15 cellular contexts compared by ENCODE assay signal in the genomic region with DNA sequence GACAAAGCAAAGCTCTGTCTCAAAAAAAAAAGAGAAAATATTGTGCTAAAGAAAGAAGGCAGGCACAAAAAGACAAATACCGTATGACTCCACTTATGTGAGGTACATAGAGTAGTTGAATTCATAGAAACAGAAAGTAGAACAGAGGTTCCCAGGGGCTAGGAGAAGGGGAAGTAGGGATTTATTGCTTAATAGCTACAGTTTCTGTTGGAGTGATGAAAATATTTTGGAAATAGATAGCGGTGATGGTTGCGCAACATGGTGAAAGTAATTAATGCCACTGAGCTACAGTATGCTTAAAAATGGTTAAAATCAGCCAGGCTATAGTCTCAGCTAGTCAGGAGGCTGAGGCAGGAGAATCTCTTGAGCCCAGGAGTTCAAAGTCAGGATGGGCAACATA. TPM values are rescaled to one million over a fixed set of nuclear protein-coding genes. Genes with fewer than 3 reads are reported as not detected.
DNase-seq lines count a peak whose midpoint lies in the region; ATAC-seq, FAIRE-seq and TF ChIP-seq lines count a peak whose summit lies in the region.
"Had no signal": no experiment of that assay in that cellular context is flagged by ENCODE, and none has a peak within 500 bp of the region (broad histone marks: within the 10 kb centered on the region; RNA-seq: fewer than 3 reads in every experiment).

No MANE protein-coding gene starts in this region.

- DNase-seq in LHCN-M2 (ENCODE audit: low read depth) (peak; percentile 22), brain microvascular endothelial cell (peak; percentile 7), HepG2 (ENCODE audit: low spot score) (no peak), OCI-M2 (lab: John Stamatoyannopoulos, UW; ENCODE audit: unreplicated experiment) (no peak), posterior vena cava (ENCODE audit: low spot score) (no peak)
- no peak for DNase-seq in activated naive CD4-positive, alpha-beta T cell treated with anti-CD3 and anti-CD28 coated beads for 36 hours
- DNase-seq: activated T-cell treated with anti-CD3 and anti-CD28 coated beads, Interleukin-2, amount 50 U/mL, for 1 hour; central memory CD4-positive, alpha-beta T cell; DND-41; NCI-H1694 treated with DMSO at 0.1 percent for 48 hours had no signal

- no peak for TF ChIP-seq POLR2A in HepG2 (IDR thresholded peaks at IDR 0.05; ENCODE audit: insufficient read depth in 1 of 2, low read depth in 2 of 2, low read length in 2 of 2)

- no TSS peak for BruUV-seq in HepG2 (replicated peaks; lab: Mats Ljungman, UMichigan)

- H3K4me3 ChIP-seq in brain microvascular endothelial cell (ENCODE audit: low read depth, low read length) (no peak overlapping the region), HepG2 (replicated peaks in 1 of 3; ENCODE audit: insufficient read depth in 1 of 3, low read depth in 2 of 3, low read length in 3 of 3) (no peak overlapping the region)

- H3K27ac ChIP-seq in brain microvascular endothelial cell (no peak overlapping the region), HepG2 (ENCODE audit: extremely low read length, insufficient read depth, low read length) (no peak overlapping the region)

- H3K79me2 ChIP-seq in HepG2 (ENCODE audit: insufficient read depth, low read length): no peaks in the 10 kb centered on the region

- POLR2A ChIA-PET in HepG2 (lab: Yijun Ruan, JAX): interaction anchor here (1.3 kb wide), 1 partner anchor 69 kb away, joined by 3 read pairs; the partner anchor contains the start of gene PPA1

- peaks cover 2% of the 10 kb centered on the region for H3K36me3 Mint-ChIP-seq in activated naive CD4-positive, alpha-beta T cell treated with anti-CD3 and anti-CD28 coated beads for 36 hours (ENCODE audit: low read depth)
- H3K36me3 Mint-ChIP-seq: mesothelial cell of epicardium had no signal

- H3K27me3 ChIP-seq in brain microvascular endothelial cell (replicated peaks): no peaks in the 10 kb centered on the region
- no peaks in the 10 kb centered on the region; a peak in 1 of 5 replicates for H3K27me3 ChIP-seq in HepG2 (ENCODE audit: control insufficient read depth in 1 of 2, insufficient read depth in 2 of 2, low read length in 2 of 2)

- no peaks in the 10 kb centered on the region for H3K27me3 Mint-ChIP-seq in activated naive CD4-positive, alpha-beta T cell treated with anti-CD3 and anti-CD28 coated beads for 36 hours (ENCODE audit: low read depth)

- TF ChIP-seq RAD21 in HepG2 (CRISPR knock-in tag; IDR thresholded peaks at IDR 0.05): no peak

- H2AFZ ChIP-seq in HepG2 (ENCODE audit: low read length): no peak overlapping the region

- intact Hi-C loops in HepG2 (cut with micrococcal nuclease; ENCODE audit: unreplicated experiment) (no loop called here), posterior vena cava (cut with DNase I) (no loop called here)
- intact Hi-C loops in activated naive CD4-positive, alpha-beta T cell treated with anti-CD3 and anti-CD28 coated beads for 36 hours (cut with micrococcal nuclease): no loop called here

- no peak for TF ChIP-seq EP300 in HepG2 (IDR thresholded peaks at IDR 0.05; ENCODE audit: low read depth in 2 of 2, low read length in 2 of 2)
- TF ChIP-seq EP300 in HepG2 (CRISPR knock-in tag; IDR thresholded peaks at IDR 0.05; ENCODE audit: borderline replicate concordance): no peak

- WGBS in HepG2 (ENCODE audit: low lambda C conversion rate): 99% methylated on average over 3 of the region's 3 CpGs

- no peaks in the 10 kb centered on the region for H3K4me1 ChIP-seq in HepG2 (ENCODE audit: insufficient read depth, low read length)

- no peak overlapping the region for H3K4me3 Mint-ChIP-seq in activated naive CD4-positive, alpha-beta T cell treated with anti-CD3 and anti-CD28 coated beads for 36 hours
- H3K4me3 Mint-ChIP-seq: mesothelial cell of epicardium had no signal

- no peak overlapping the region for H3K27ac Mint-ChIP-seq in activated naive CD4-positive, alpha-beta T cell treated with anti-CD3 and anti-CD28 coated beads for 36 hours
- H3K27ac Mint-ChIP-seq: mesothelial cell of epicardium had no signal

- H3K4me2 ChIP-seq in HepG2 (ENCODE audit: low read depth, low read length): no peak overlapping the region

- in situ Hi-C loops in brain microvascular endothelial cell (cut with HindIII; ENCODE audit: low pct_ligation_motif_present, low sequenced_read_pairs) (no loop called here), HepG2 (cut with HindIII; ENCODE audit: extremely low pct_ligation_motif_present, low pct_unique_long_range_greater_than_20kb) (no loop called here)

- H3K9me3 Mint-ChIP-seq in activated naive CD4-positive, alpha-beta T cell treated with anti-CD3 and anti-CD28 coated beads for 36 hours: no peaks in the 10 kb centered on the region
- H3K9me3 Mint-ChIP-seq: mesothelial cell of epicardium had no signal

- no peak for FAIRE-seq in HepG2 (lab: Jason Lieb, UNC)
- FAIRE-seq: urothelium cell line had no signal

- H4K20me1 ChIP-seq in HepG2 (ENCODE audit: insufficient read depth, low read length): no peaks in the 10 kb centered on the region

- TF ChIP-seq CTCF in brain microvascular endothelial cell (IDR thresholded peaks at IDR 0.05; ENCODE audit: low read depth, low read length, missing control alignments): no peak
- no peak for TF ChIP-seq CTCF in HepG2 (CRISPR knock-in tag; IDR thresholded peaks at IDR 0.05)

- no peaks in the 10 kb centered on the region for H3K36me3 ChIP-seq in brain microvascular endothelial cell (replicated peaks)
- peaks cover 11 to 28% of the 10 kb centered on the region in 2 experiments for H3K36me3 ChIP-seq in HepG2 (replicated peaks in 1 of 2; ENCODE audit: control insufficient read depth in 1 of 2, insufficient read depth in 2 of 2, low read length in 2 of 2)

- CTCF ChIA-PET in HepG2 (lab: Yijun Ruan, JAX; ENCODE audit: low intra/inter-chr PET ratio, low total read pairs): no interaction called here
- CTCF ChIA-PET in activated naive CD4-positive, alpha-beta T cell treated with anti-CD3 and anti-CD28 coated beads for 36 hours (lab: Charles Lee): no interaction called here

- no peak overlapping the region for H3K9ac ChIP-seq in HepG2 (ENCODE audit: insufficient read depth, low read depth, low read length)

- no peaks in the 10 kb centered on the region for H3K9me3 ChIP-seq in HepG2 (ENCODE audit: low read length)

- ATAC-seq in HepG2 (no peak), HG02642 (IDR thresholded peaks at IDR 0.05; ENCODE audit: poor library complexity, unreplicated experiment) (no peak)
- ATAC-seq: Panc1 had no signal

- H3K4me1 Mint-ChIP-seq in activated naive CD4-positive, alpha-beta T cell treated with anti-CD3 and anti-CD28 coated beads for 36 hours (ENCODE audit: low read depth): no peaks in the 10 kb centered on the region
- H3K4me1 Mint-ChIP-seq: mesothelial cell of epicardium had no signal

TF ChIP-seq in HepG2, 621 proteins besides CTCF, POLR2A, EP300 and RAD21:
- TF ChIP-seq CEBPB (IDR thresholded peaks at IDR 0.05; ENCODE audit: borderline replicate concordance, low read depth, low read length) (peak; percentile 89), MIER2 (CRISPR knock-in tag; IDR thresholded peaks at IDR 0.05) (no peak)

RNA-seq across cellular contexts. Expression of gene NPFFR1, which starts 18.5 kb away (rescaled TPM):
- total RNA-seq in LHCN-M2 (2014; rRNA removed) (not detected in 2 replicates), HepG2 (2016; rRNA removed; fragmentation: Illumina TruSeq; extraction: Trizol) (under 0.01 TPM in 1 of 2 replicates, not detected in the other), posterior vena cava (not detected)
- not detected for polyA plus RNA-seq in LHCN-M2 (2012)
- total RNA-seq in HepG2 (2016; cell fraction: cytosol; rRNA removed; fragmentation: Illumina TruSeq; extraction: Trizol; ENCODE audit: low read depth): under 0.01 TPM in 1 of 2 replicates, not detected in the other
- total RNA-seq in HepG2 (2016; cell fraction: insoluble cytoplasmic fraction; rRNA removed; fragmentation: Illumina TruSeq; extraction: Trizol): 0.02 TPM in 1 of 2 replicates, not detected in the other
- total RNA-seq in HepG2 (2016; cell fraction: membrane; rRNA removed; fragmentation: Illumina TruSeq; extraction: Trizol): not detected in 2 replicates
- not detected in 2 replicates for total RNA-seq in HepG2 (2016; cell fraction: nucleus; rRNA removed; fragmentation: Illumina TruSeq; extraction: Trizol)
- polyA plus RNA-seq in HepG2 (2011; rRNA removed): not detected in 2 replicates
- not detected in 2 replicates for polyA plus RNA-seq in HepG2 (2011; cell fraction: cytosol; rRNA removed)
- polyA plus RNA-seq in HepG2 (2011; cell fraction: nucleus; rRNA removed): 0.02 TPM in 1 of 2 replicates, not detected in the other
- not detected in 2 replicates for polyA plus RNA-seq in HepG2 (2012)
- polyA plus RNA-seq in HepG2 (2016; cell fraction: cytosol; fragmentation: Illumina TruSeq; extraction: Trizol; ENCODE audit: low read depth): 0.01 and 0.02 TPM in 2 replicates
- polyA plus RNA-seq in HepG2 (2016; cell fraction: insoluble cytoplasmic fraction; fragmentation: Illumina TruSeq; extraction: Trizol; ENCODE audit: low read depth): not detected in 2 replicates
- not detected in 2 replicates for polyA plus RNA-seq in HepG2 (2016; cell fraction: membrane; fragmentation: Illumina TruSeq; extraction: Trizol; ENCODE audit: low read depth)
- not detected in 2 replicates for polyA plus RNA-seq in HepG2 (2016; cell fraction: nucleus; fragmentation: Illumina TruSeq; extraction: Trizol; ENCODE audit: insufficient read depth, low read depth)
- not detected in 2 replicates for polyA minus RNA-seq in HepG2 (2011; rRNA and poly(A)+ RNA removed; ENCODE audit: low replicate concordance)
- polyA minus RNA-seq in HepG2 (2011; cell fraction: cytosol; rRNA and poly(A)+ RNA removed): not detected in 2 replicates
- under 0.01 TPM in 1 of 2 replicates, not detected in the other for polyA minus RNA-seq in HepG2 (2011; cell fraction: nucleus; rRNA and poly(A)+ RNA removed)
- total RNA-seq in activated naive CD4-positive, alpha-beta T cell treated with anti-CD3 and anti-CD28 coated beads for 36 hours: not detected
- total RNA-seq: glomerular endothelial cell had no signal

Comparison
In these comparisons a context has a peak if more than half of its experiments do, and no peak if none do; other contexts are left out.
1. DNase-seq: peak in LHCN-M2 (single experiment) and brain microvascular endothelial cell (single experiment); none in HepG2 (single experiment), OCI-M2 (single experiment), posterior vena cava (single experiment) and activated naive CD4-positive, alpha-beta T cell treated with anti-CD3 and anti-CD28 coated beads for 36 hours (single experiment).